18 cellular contexts compared by ENCODE assay signal in the genomic region with DNA sequence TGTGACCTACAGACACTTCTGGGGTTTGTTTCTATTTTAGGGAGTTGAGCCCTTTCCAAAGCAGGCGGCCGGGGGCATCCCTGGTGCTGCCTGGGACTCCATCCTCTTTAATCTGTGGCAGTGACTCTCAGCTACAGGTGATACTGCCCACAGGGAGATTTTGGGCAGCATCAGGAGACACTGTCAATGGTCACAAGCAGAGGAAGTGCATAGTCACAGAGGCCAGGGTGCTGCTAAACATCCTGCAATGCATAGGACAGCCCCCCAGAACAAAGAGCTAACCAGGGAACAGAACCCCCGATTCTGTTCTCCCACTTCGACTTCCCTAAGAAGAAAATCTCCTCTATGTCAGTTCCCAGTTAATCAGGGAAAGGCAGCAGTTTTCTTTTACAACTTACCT.
"Had no signal": no experiment of that assay in that cellular context is flagged by ENCODE, and none has a peak within 500 bp of the region (broad histone marks: within the 10 kb centered on the region; RNA-seq: fewer than 3 reads in every experiment).

No MANE protein-coding gene starts in this region.

- H3K4me1 Mint-ChIP-seq: activated CD4-positive, alpha-beta T cell treated with anti-CD3 and anti-CD28 coated beads, Interleukin-2, amount 10 ng/mL, durations not matched to agents 24 days and 14 days; central memory CD8-positive, alpha-beta T cell; stimulated activated effector memory CD8-positive, alpha-beta T cell treated with anti-CD3 and anti-CD28 coated beads, Interleukin-12 subunit alpha, Interleukin-12 subunit beta, amount 100 ng/mL, for 72 hours had no signal

- H3K79me2 ChIP-seq: hepatocyte had no signal

- H2AFZ ChIP-seq: hepatocyte had no signal

- H3K4me2 ChIP-seq: hepatocyte, smooth muscle cell had no signal

- H3K36me3 ChIP-seq: colonic mucosa, neutrophil, thyroid gland had no signal

- H3K27ac ChIP-seq: colonic mucosa, foreskin keratinocyte, hepatocyte, neutrophil, thyroid gland had no signal

- H3K27ac Mint-ChIP-seq: activated CD4-positive, alpha-beta T cell treated with anti-CD3 and anti-CD28 coated beads, Interleukin-2, amount 10 ng/mL, durations not matched to agents 24 days and 14 days; activated CD8-positive, alpha-beta T cell treated with anti-CD3 and anti-CD28 coated beads for 36 hours; activated naive CD4-positive, alpha-beta T cell treated with anti-CD3 and anti-CD28 coated beads for 36 hours; natural killer cell treated with Interleukin-12 subunit alpha and Interleukin-12 subunit beta and Interleukin-15 and Interleukin-18, amount 100 ng/mL, for 72 hours; stimulated activated effector memory CD8-positive, alpha-beta T cell treated with anti-CD3 and anti-CD28 coated beads, Interleukin-12 subunit alpha, Interleukin-12 subunit beta, amount 100 ng/mL, for 72 hours had no signal

- H3K4me1 ChIP-seq: colonic mucosa, foreskin keratinocyte had no signal

- H3K9me3 ChIP-seq: colonic mucosa, neutrophil, thyroid gland had no signal

- ATAC-seq: activated CD8-positive, alpha-beta T cell treated with anti-CD3 and anti-CD28 coated beads for 36 hours; activated naive CD8-positive, alpha-beta T cell treated with anti-CD3 and anti-CD28 coated beads, Interleukin-2, amount 50 U/mL, for 24 hours; activated T-cell treated with anti-CD3 and anti-CD28 coated beads, Interleukin-2, amount 50 U/mL, for 4 hours; foreskin keratinocyte; natural killer cell treated with Interleukin-12 subunit alpha and Interleukin-12 subunit beta and Interleukin-15 and Interleukin-18, amount 100 ng/mL, for 72 hours; sciatic nerve had no signal

- H3K36me3 Mint-ChIP-seq: natural killer cell treated with Interleukin-12 subunit alpha and Interleukin-12 subunit beta and Interleukin-15 and Interleukin-18, amount 100 ng/mL, for 72 hours; stimulated activated effector memory CD8-positive, alpha-beta T cell treated with anti-CD3 and anti-CD28 coated beads, Interleukin-12 subunit alpha, Interleukin-12 subunit beta, amount 100 ng/mL, for 72 hours had no signal

- H3K9me3 Mint-ChIP-seq: activated CD4-positive, alpha-beta T cell treated with anti-CD3 and anti-CD28 coated beads, Interleukin-2, amount 10 ng/mL, durations not matched to agents 24 days and 14 days; activated CD8-positive, alpha-beta T cell treated with anti-CD3 and anti-CD28 coated beads for 36 hours; activated naive CD4-positive, alpha-beta T cell treated with anti-CD3 and anti-CD28 coated beads for 36 hours; activated naive CD8-positive, alpha-beta T cell treated with anti-CD3 and anti-CD28 coated beads, Interleukin-2, amount 50 U/mL, for 24 hours; activated T-cell treated with anti-CD3 and anti-CD28 coated beads, Interleukin-2, amount 50 U/mL, for 4 hours; central memory CD8-positive, alpha-beta T cell; natural killer cell treated with Interleukin-12 subunit alpha and Interleukin-12 subunit beta and Interleukin-15 and Interleukin-18, amount 100 ng/mL, for 72 hours; stimulated activated effector memory CD8-positive, alpha-beta T cell treated with anti-CD3 and anti-CD28 coated beads, Interleukin-12 subunit alpha, Interleukin-12 subunit beta, amount 100 ng/mL, for 72 hours had no signal

- H3K4me3 Mint-ChIP-seq: activated CD4-positive, alpha-beta T cell treated with anti-CD3 and anti-CD28 coated beads, Interleukin-2, amount 10 ng/mL, durations not matched to agents 24 days and 14 days; activated CD8-positive, alpha-beta T cell treated with anti-CD3 and anti-CD28 coated beads for 36 hours; activated naive CD4-positive, alpha-beta T cell treated with anti-CD3 and anti-CD28 coated beads for 36 hours; activated naive CD8-positive, alpha-beta T cell treated with anti-CD3 and anti-CD28 coated beads, Interleukin-2, amount 50 U/mL, for 24 hours; activated T-cell treated with anti-CD3 and anti-CD28 coated beads, Interleukin-2, amount 50 U/mL, for 4 hours; central memory CD8-positive, alpha-beta T cell; natural killer cell treated with Interleukin-12 subunit alpha and Interleukin-12 subunit beta and Interleukin-15 and Interleukin-18, amount 100 ng/mL, for 72 hours; stimulated activated effector memory CD8-positive, alpha-beta T cell treated with anti-CD3 and anti-CD28 coated beads, Interleukin-12 subunit alpha, Interleukin-12 subunit beta, amount 100 ng/mL, for 72 hours had no signal

- H3K27me3 Mint-ChIP-seq: activated naive CD8-positive, alpha-beta T cell treated with anti-CD3 and anti-CD28 coated beads, Interleukin-2, amount 50 U/mL, for 24 hours had no signal

- DNase-seq: activated CD4-positive, alpha-beta T cell treated with anti-CD3 and anti-CD28 coated beads, Interleukin-2, amount 10 ng/mL, durations not matched to agents 24 days and 14 days; activated CD8-positive, alpha-beta T cell treated with anti-CD3 and anti-CD28 coated beads for 36 hours; activated naive CD4-positive, alpha-beta T cell treated with anti-CD3 and anti-CD28 coated beads for 36 hours; activated naive CD8-positive, alpha-beta T cell treated with anti-CD3 and anti-CD28 coated beads, Interleukin-2, amount 50 U/mL, for 24 hours; activated T-cell treated with anti-CD3 and anti-CD28 coated beads, Interleukin-2, amount 50 U/mL, for 4 hours; anterior cingulate cortex; colonic mucosa; foreskin keratinocyte; stimulated activated CD4-positive, alpha-beta T cell treated with anti-CD3 and anti-CD28 coated beads, Interleukin-4, amount 100 ng/mL, for 24 hours; T1000; thyroid gland had no signal

- H3K27me3 ChIP-seq: colonic mucosa, hepatocyte, neutrophil, thyroid gland had no signal

- H3K4me3 ChIP-seq: colonic mucosa, hepatocyte, smooth muscle cell, thyroid gland had no signal
